ENCODE assay signal across 1 cellular context in the genomic region with DNA sequence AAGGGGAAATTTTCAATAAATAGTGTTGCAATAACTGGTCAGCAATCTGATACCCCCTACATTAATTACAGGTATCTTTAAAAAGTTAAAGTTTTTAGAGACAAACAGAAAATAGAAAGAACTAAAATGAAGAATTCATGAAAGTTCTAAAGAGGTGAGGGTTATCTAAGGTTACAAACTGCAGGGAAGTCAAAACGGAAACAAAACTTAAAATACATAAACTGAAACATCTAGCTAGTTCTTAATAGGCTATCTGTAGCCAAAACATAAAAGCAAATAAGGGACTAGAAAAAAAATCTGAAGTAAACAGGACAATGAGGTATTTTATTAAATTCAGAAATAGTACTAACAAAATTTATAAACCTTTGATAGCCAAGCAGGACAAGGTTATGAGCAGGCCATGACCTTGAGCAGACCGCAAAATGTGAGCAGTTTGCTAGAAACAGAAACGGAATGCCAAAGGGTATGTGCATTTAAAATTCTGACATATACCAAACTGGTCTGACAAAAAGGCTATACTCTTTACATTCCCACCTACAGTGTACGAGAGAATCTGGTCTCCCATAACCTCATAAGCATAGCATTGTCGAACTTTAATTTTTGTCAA.
A peak's percentile ranks its signal among the peaks of the same experiment; 100 is the strongest.
TF ChIP-seq lines count a peak whose summit lies in the region.

No MANE protein-coding gene starts in this region.

TF ChIP-seq in HepG2, 621 proteins besides CTCF, POLR2A, EP300 and RAD21:
- peak; percentile 53 for TF ChIP-seq RARA (CRISPR knock-in tag; IDR thresholded peaks at IDR 0.05)
- 0 out of 2 replicates have a peak, but pooled peaks have one; percentile 29 for TF ChIP-seq BCL6 (CRISPR knock-in tag; IDR thresholded peaks at IDR 0.05)
- TF ChIP-seq, protein P1, sequence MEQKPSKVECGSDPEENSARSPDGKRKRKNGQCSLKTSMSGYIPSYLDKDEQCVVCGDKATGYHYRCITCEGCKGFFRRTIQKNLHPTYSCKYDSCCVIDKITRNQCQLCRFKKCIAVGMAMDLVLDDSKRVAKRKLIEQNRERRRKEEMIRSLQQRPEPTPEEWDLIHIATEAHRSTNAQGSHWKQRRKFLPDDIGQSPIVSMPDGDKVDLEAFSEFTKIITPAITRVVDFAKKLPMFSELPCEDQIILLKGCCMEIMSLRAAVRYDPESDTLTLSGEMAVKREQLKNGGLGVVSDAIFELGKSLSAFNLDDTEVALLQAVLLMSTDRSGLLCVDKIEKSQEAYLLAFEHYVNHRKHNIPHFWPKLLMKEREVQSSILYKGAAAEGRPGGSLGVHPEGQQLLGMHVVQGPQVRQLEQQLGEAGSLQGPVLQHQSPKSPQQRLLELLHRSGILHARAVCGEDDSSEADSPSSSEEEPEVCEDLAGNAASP (CRISPR knock-in tag; IDR thresholded peaks at IDR 0.05; ENCODE audit: borderline replicate concordance): peak; percentile 82; the same call in 1 of the 2 replicates
